1 cellular context compared by ENCODE assay signal in genomic region chrX:12137982-12138365, GRCh38.
TF ChIP-seq lines count a peak whose summit lies in the region.

No MANE protein-coding gene starts in this region.

TF ChIP-seq in HEK293, 187 proteins besides CTCF, POLR2A, EP300 and RAD21 (continued from another document):
- TF ChIP-seq REST (tag by site-specific recombination; IDR thresholded peaks at IDR 0.05) = peak; percentile 83
- TF ChIP-seq HIC1 (tag by site-specific recombination; IDR thresholded peaks at IDR 0.05) = no peak
- no peak for TF ChIP-seq ZNF274 (IDR thresholded peaks at IDR 0.05; ENCODE audit: low read length)
- no peak for TF ChIP-seq ZNF274 (tag by site-specific recombination; IDR thresholded peaks at IDR 0.05; ENCODE audit: borderline replicate concordance)
